8 cellular contexts compared by ENCODE assay signal in the genomic region with DNA sequence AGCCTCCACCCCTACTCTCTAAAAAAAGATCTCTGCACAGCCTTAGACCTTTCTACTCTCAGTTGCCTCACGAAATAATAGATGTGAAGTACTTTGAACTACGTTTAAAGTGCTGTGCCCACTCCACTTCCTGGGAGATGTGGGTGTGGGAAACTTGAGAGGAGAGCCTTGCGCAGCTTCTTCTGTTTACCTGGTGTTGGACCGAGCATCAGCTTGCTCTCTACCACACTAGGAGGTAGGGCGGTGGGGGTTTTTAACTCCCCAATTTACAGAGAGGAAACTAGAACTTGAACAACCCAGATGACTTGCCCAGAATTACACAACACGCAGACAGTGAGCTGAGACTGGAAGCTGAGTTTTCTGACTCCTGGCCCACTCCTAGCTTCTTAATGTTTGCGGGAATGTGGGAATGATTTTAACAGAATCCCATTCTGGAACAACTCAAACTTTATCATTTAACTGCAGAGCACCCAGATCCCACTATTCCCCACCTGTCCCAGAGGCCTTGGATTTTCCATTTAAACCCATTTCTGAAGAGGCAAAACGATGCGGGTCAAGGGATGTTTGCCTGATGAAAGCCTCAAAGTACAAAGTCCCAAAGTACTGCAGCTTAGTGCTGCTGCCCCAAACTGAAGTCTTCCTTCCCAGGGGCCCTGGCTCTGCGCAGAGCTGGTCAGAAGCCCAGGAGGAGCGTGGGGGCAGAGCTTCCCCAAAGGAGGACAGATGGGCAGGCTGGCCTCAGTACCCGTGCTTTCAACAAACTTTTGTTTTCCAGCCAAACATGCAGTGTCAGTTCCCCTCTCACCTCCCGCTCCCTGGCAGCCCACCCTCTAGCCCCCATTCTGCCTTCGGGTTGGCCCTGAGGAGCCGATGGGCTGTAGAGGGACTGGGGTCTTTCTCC. TPM values are rescaled to one million over a fixed set of nuclear protein-coding genes. Genes with fewer than 3 reads are reported as not detected.
DNase-seq lines count a peak whose midpoint lies in the region; ATAC-seq and TF ChIP-seq lines count a peak whose summit lies in the region.

No MANE protein-coding gene starts in this region.

- peak overlapping the region; percentile 71 for H3K4me3 Mint-ChIP-seq in activated naive CD8-positive, alpha-beta T cell treated with anti-CD3 and anti-CD28 coated beads, Interleukin-2, amount 10 ng/mL, durations not matched to agents 7 days and 5 days
- H3K4me3 Mint-ChIP-seq in HFFc6, result no peak overlapping the region

- no peaks in the 10 kb centered on the region for H3K36me3 Mint-ChIP-seq in activated naive CD8-positive, alpha-beta T cell treated with anti-CD3 and anti-CD28 coated beads, Interleukin-2, amount 10 ng/mL, durations not matched to agents 7 days and 5 days
- H3K36me3 Mint-ChIP-seq in HFFc6 (ENCODE audit: low read depth), result no peaks in the 10 kb centered on the region

- H3K27ac Mint-ChIP-seq in activated naive CD8-positive, alpha-beta T cell treated with anti-CD3 and anti-CD28 coated beads, Interleukin-2, amount 10 ng/mL, durations not matched to agents 7 days and 5 days, result peak overlapping the region; percentile 74
- H3K27ac Mint-ChIP-seq in HFFc6, result no peak overlapping the region

- TF ChIP-seq CTCF in C4-2B (conservative IDR thresholded peaks at IDR 0.05), result no peak
- TF ChIP-seq CTCF in HFFc6 (IDR thresholded peaks at IDR 0.05), result no peak

- no peak overlapping the region for H3K4me3 ChIP-seq in muscle layer of colon (ENCODE audit: low read depth in 1 of 2, low read length in 2 of 2)

- no peaks in the 10 kb centered on the region for H3K27me3 ChIP-seq in muscle layer of colon (ENCODE audit: control insufficient read depth in 1 of 2, insufficient read depth in 2 of 2, low read length in 2 of 2)

- no peak overlapping the region for H3K9ac ChIP-seq in muscle layer of colon (ENCODE audit: low read length)

- no peak for ATAC-seq in activated naive CD8-positive, alpha-beta T cell treated with anti-CD3 and anti-CD28 coated beads, Interleukin-2, amount 10 ng/mL, durations not matched to agents 7 days and 5 days (ENCODE audit: low read depth)
- ATAC-seq in GM21381 (IDR thresholded peaks at IDR 0.05; ENCODE audit: unreplicated experiment) (no peak), GM21825 (IDR thresholded peaks at IDR 0.05; ENCODE audit: unreplicated experiment) (no peak)

- H3K9me3 ChIP-seq in muscle layer of colon (ENCODE audit: low read length), result no peaks in the 10 kb centered on the region

- peak; percentile 85 for DNase-seq in NCI-H187 treated with DMSO at 0.1 percent for 48 hours (lab: John Stamatoyannopoulos, UW)
- no peak for DNase-seq in activated naive CD8-positive, alpha-beta T cell treated with anti-CD3 and anti-CD28 coated beads, Interleukin-2, amount 10 ng/mL, durations not matched to agents 7 days and 5 days
- no peak for DNase-seq in HFFc6
- DNase-seq in NCI-H1417 treated with DMSO at 0.1 percent for 48 hours (lab: John Stamatoyannopoulos, UW), result no peak

- H3K36me3 ChIP-seq in muscle layer of colon (ENCODE audit: insufficient read depth, low read length), result no peaks in the 10 kb centered on the region

- H3K4me1 Mint-ChIP-seq in activated naive CD8-positive, alpha-beta T cell treated with anti-CD3 and anti-CD28 coated beads, Interleukin-2, amount 10 ng/mL, durations not matched to agents 7 days and 5 days, result peaks cover 73% of the 10 kb centered on the region
- H3K4me1 Mint-ChIP-seq in HFFc6 (ENCODE audit: low read depth), result peaks cover 17% of the 10 kb centered on the region

- peaks cover 29% of the 10 kb centered on the region for H3K4me1 ChIP-seq in muscle layer of colon (ENCODE audit: insufficient read depth, low read length)

- H3K9me3 Mint-ChIP-seq in activated naive CD8-positive, alpha-beta T cell treated with anti-CD3 and anti-CD28 coated beads, Interleukin-2, amount 10 ng/mL, durations not matched to agents 7 days and 5 days, result no peaks in the 10 kb centered on the region
- H3K9me3 Mint-ChIP-seq in HFFc6, result no peaks in the 10 kb centered on the region

- POLR2A ChIA-PET in activated naive CD8-positive, alpha-beta T cell treated with anti-CD3 and anti-CD28 coated beads, Interleukin-2, amount 10 ng/mL, durations not matched to agents 7 days and 5 days (lab: Charles Lee), result interaction anchor here (0.6 to 10.1 kb wide), 8 partner anchors 15 to 441 kb away, joined by 3 to 309 read pairs (median 3); a partner anchor contains a TSS

- H3K27ac ChIP-seq in C4-2B, result peak overlapping the region; percentile 86
- peak overlapping the region; percentile 19 for H3K27ac ChIP-seq in muscle layer of colon (ENCODE audit: low read depth, low read length)

- peaks cover 3% of the 10 kb centered on the region for H3K27me3 Mint-ChIP-seq in activated naive CD8-positive, alpha-beta T cell treated with anti-CD3 and anti-CD28 coated beads, Interleukin-2, amount 10 ng/mL, durations not matched to agents 7 days and 5 days
- H3K27me3 Mint-ChIP-seq in HFFc6 (ENCODE audit: insufficient read depth), result peaks cover 47% of the 10 kb centered on the region

RNA-seq across cellular contexts. Expression of a gene that starts 19.0 kb away (rescaled TPM):
- 10 to 100 TPM; 90.3 to 99.8 TPM for total RNA-seq in activated naive CD8-positive, alpha-beta T cell treated with anti-CD3 and anti-CD28 coated beads, Interleukin-2, amount 10 ng/mL, durations not matched to agents 7 days and 5 days
- total RNA-seq in HFFc6 (2021; fragmentation: NEBNext Ultra II Directional; extraction: Animal tissue kit (Norgen Biotek cat#: 25700)), result 10 to 100 TPM; 12.7 to 18.5 (median 13.7) TPM

RNA-seq across cellular contexts. Expression of a gene that starts 26.6 kb away (rescaled TPM):
- not detected for total RNA-seq in activated naive CD8-positive, alpha-beta T cell treated with anti-CD3 and anti-CD28 coated beads, Interleukin-2, amount 10 ng/mL, durations not matched to agents 7 days and 5 days
- under 1 TPM; 0.19 to 0.66 (median 0.34) TPM for total RNA-seq in HFFc6 (2021; fragmentation: NEBNext Ultra II Directional; extraction: Animal tissue kit (Norgen Biotek cat#: 25700))

Comparison
In these comparisons a context has a peak if more than half of its experiments do, and no peak if none do; other contexts are left out.
1. RNA of a gene that starts 19.0 kb away (total RNA-seq): 90.3 to 99.8 TPM in activated naive CD8-positive, alpha-beta T cell treated with anti-CD3 and anti-CD28 coated beads, Interleukin-2, amount 10 ng/mL, durations not matched to agents 7 days and 5 days; 12.7 to 18.5 TPM in HFFc6; every median in the first group is over 4 times any median in the second.